ENCODE assay signal across 9 cellular contexts in genomic region chr5:143019614-143020515, GRCh38.
DNase-seq lines count a peak whose midpoint lies in the region; ATAC-seq, FAIRE-seq and TF ChIP-seq lines count a peak whose summit lies in the region.
"Had no signal": no experiment of that assay in that cellular context is flagged by ENCODE, and none has a peak within 500 bp of the region (broad histone marks: within the 10 kb centered on the region; RNA-seq: fewer than 3 reads in every experiment).

No MANE protein-coding gene starts in this region.

- TF ChIP-seq CTCF in testis (IDR thresholded peaks at IDR 0.05) = no peak
- TF ChIP-seq CTCF in pancreas (IDR thresholded peaks at IDR 0.05) = no peak

- H3K4me3 ChIP-seq in testis (no peak overlapping the region), pancreas (no peak overlapping the region)

- no peak for FAIRE-seq in pancreas (lab: Jason Lieb, UNC)

- H3K27ac ChIP-seq in caudate nucleus (ENCODE audit: low read depth, low read length) (no peak overlapping the region), testis (no peak overlapping the region), pancreas (no peak overlapping the region)

- intact Hi-C loops in testis (cut with DNase I; ENCODE audit: low total_unique reads) = no loop called here
- intact Hi-C loops in pancreas (cut with DNase I) = no loop called here

- H3K36me3 ChIP-seq in testis (ENCODE audit: low read depth, missing control alignments) (no peaks in the 10 kb centered on the region), pancreas (no peaks in the 10 kb centered on the region)

- H3K27me3 ChIP-seq in testis (no peaks in the 10 kb centered on the region), pancreas (no peaks in the 10 kb centered on the region)

- WGBS in testis, 2 donors = 89% methylated on average over 7 of the region's 7 CpGs
- 85 to 90% methylated on average over 7 of the region's 7 CpGs for WGBS in pancreas, 2 donors

- H3K4me1 ChIP-seq in testis = no peaks in the 10 kb centered on the region
- H3K4me1 ChIP-seq in pancreas = no peaks in the 10 kb centered on the region

- peak; percentile 81 for ATAC-seq in HG02763 (IDR thresholded peaks at IDR 0.05; ENCODE audit: unreplicated experiment)
- ATAC-seq in pancreas = no peak

- DNase-seq in stimulated activated CD4-positive, alpha-beta T cell treated with anti-CD3 and anti-CD28 coated beads, Interleukin-15, amount 100 ng/mL, for 24 hours = peak; percentile 17
- DNase-seq in stimulated activated CD4-positive, alpha-beta T cell treated with anti-CD3 and anti-CD28 coated beads, Interleukin-2, amount 100 ng/mL, for 24 hours = no peak
- DNase-seq in NCI-H82 treated with DMSO at 0.1 percent for 48 hours (lab: John Stamatoyannopoulos, UW; ENCODE audit: unreplicated experiment) = peak; percentile 97
- DNase-seq in caudate nucleus (lab: John Stamatoyannopoulos, UW) = no peak
- no peak for DNase-seq in testis
- no peak for DNase-seq in pancreas
- no peak for DNase-seq in NCI-H2107 treated with DMSO at 0.1 percent for 48 hours (lab: John Stamatoyannopoulos, UW; ENCODE audit: unreplicated experiment)
- DNase-seq: DMS79 had no signal

- TF ChIP-seq POLR2A in testis (IDR thresholded peaks at IDR 0.05) = no peak

- H3K9me3 ChIP-seq in testis = no peaks in the 10 kb centered on the region
- no peaks in the 10 kb centered on the region for H3K9me3 ChIP-seq in pancreas

Comparison
In these comparisons a context has a peak if more than half of its experiments do, and no peak if none do; other contexts are left out.
1. DNase-seq: peak in stimulated activated CD4-positive, alpha-beta T cell treated with anti-CD3 and anti-CD28 coated beads, Interleukin-15, amount 100 ng/mL, for 24 hours (single experiment) and NCI-H82 treated with DMSO at 0.1 percent for 48 hours (single experiment); none in stimulated activated CD4-positive, alpha-beta T cell treated with anti-CD3 and anti-CD28 coated beads, Interleukin-2, amount 100 ng/mL, for 24 hours (0 of 2), caudate nucleus (0 of 61), testis (single experiment), pancreas (0 of 6) and NCI-H2107 treated with DMSO at 0.1 percent for 48 hours (single experiment).